Comparison of ENCODE assay signal across 19 cellular contexts in genomic region chr15:57134877-57135276, GRCh38.
DNase-seq lines count a peak whose midpoint lies in the region; ATAC-seq, FAIRE-seq and TF ChIP-seq lines count a peak whose summit lies in the region.
"Had no signal": no experiment of that assay in that cellular context is flagged by ENCODE, and none has a peak within 500 bp of the region (broad histone marks: within the 10 kb centered on the region; RNA-seq: fewer than 3 reads in every experiment).

No MANE protein-coding gene starts in this region.

- ATAC-seq in activated naive CD8-positive, alpha-beta T cell treated with anti-CD3 and anti-CD28 coated beads, Interleukin-2, amount 50 U/mL, for 24 hours, result no peak
- no peak for ATAC-seq in GM18517 (IDR thresholded peaks at IDR 0.05; ENCODE audit: unreplicated experiment)
- ATAC-seq: activated CD8-positive, alpha-beta T cell treated with anti-CD3 and anti-CD28 coated beads, Interleukin-2, amount 10 ng/mL, durations not matched to agents 7 days and 5 days; gastrocnemius medialis; K562 had no signal

- no peaks in the 10 kb centered on the region for H3F3A ChIP-seq in Loucy (ENCODE audit: low read depth)
- H3F3A ChIP-seq in neural cell (ENCODE audit: insufficient read depth, low read length, poor library complexity, severe bottlenecking), result no peaks in the 10 kb centered on the region

- H3K4me3 Mint-ChIP-seq in activated naive CD8-positive, alpha-beta T cell treated with anti-CD3 and anti-CD28 coated beads, Interleukin-2, amount 50 U/mL, for 24 hours, result no peak overlapping the region
- H3K4me3 Mint-ChIP-seq: activated CD8-positive, alpha-beta T cell treated with anti-CD3 and anti-CD28 coated beads, Interleukin-2, amount 10 ng/mL, durations not matched to agents 7 days and 5 days; CD4-positive, CD25-positive, alpha-beta regulatory T cell had no signal

- H3K9me3 ChIP-seq in Loucy (ENCODE audit: insufficient read depth, low read depth, low read length) (no peaks in the 10 kb centered on the region), neural cell (ENCODE audit: low read length) (no peaks in the 10 kb centered on the region)
- H3K9me3 ChIP-seq: gastrocnemius medialis, SJSA1, uterus had no signal

- H3K9ac ChIP-seq in Loucy (ENCODE audit: low read depth, low read length, poor library complexity, severe bottlenecking) (no peak overlapping the region), neural cell (ENCODE audit: low read length) (no peak overlapping the region)

- no peak overlapping the region for H3K27ac Mint-ChIP-seq in activated naive CD8-positive, alpha-beta T cell treated with anti-CD3 and anti-CD28 coated beads, Interleukin-2, amount 50 U/mL, for 24 hours
- H3K27ac Mint-ChIP-seq: activated CD8-positive, alpha-beta T cell treated with anti-CD3 and anti-CD28 coated beads, Interleukin-2, amount 10 ng/mL, durations not matched to agents 7 days and 5 days; activated T-helper 2 cell treated with anti-CD3 and anti-CD28 coated beads, Interferon-gamma antibody, Interleukin-2, Interleukin-4, amounts not matched to agents 10 μg/mL and 5 μg/mL and 100 μg/mL, durations not matched to agents 14 hours and 24 hours and 36 hours; CD4-positive, CD25-positive, alpha-beta regulatory T cell had no signal

- no peak for TF ChIP-seq RAD21 in neural cell (conservative IDR thresholded peaks at IDR 0.05)

- H3K79me2 ChIP-seq in Loucy (ENCODE audit: insufficient read depth, low read length), result peaks cover 14% of the 10 kb centered on the region
- H3K79me2 ChIP-seq in neural cell (replicated peaks; ENCODE audit: insufficient read depth, low read length), result no peaks in the 10 kb centered on the region

- TF ChIP-seq EP300 in neural cell (conservative IDR thresholded peaks at IDR 0.05; ENCODE audit: poor library complexity, severe bottlenecking), result no peak

- FAIRE-seq in GM12892 (lab: Jason Lieb, UNC), result peak; percentile 36
- FAIRE-seq: K562, kidney had no signal

- H2AFZ ChIP-seq in Loucy (ENCODE audit: low read length) (no peak overlapping the region), neural cell (ENCODE audit: low read depth, low read length) (no peak overlapping the region)

- peaks cover 9% of the 10 kb centered on the region for H3K36me3 Mint-ChIP-seq in activated naive CD8-positive, alpha-beta T cell treated with anti-CD3 and anti-CD28 coated beads, Interleukin-2, amount 50 U/mL, for 24 hours (ENCODE audit: low read depth)

- H3K9me2 ChIP-seq in Loucy (replicated peaks; ENCODE audit: low read depth, low read length), result no peaks in the 10 kb centered on the region
- no peaks in the 10 kb centered on the region for H3K9me2 ChIP-seq in neural cell (ENCODE audit: insufficient read depth, low read length)

- TF ChIP-seq CTCF in Loucy (conservative IDR thresholded peaks at IDR 0.05; ENCODE audit: low read length), result no peak
- no peak for TF ChIP-seq CTCF in neural cell (IDR thresholded peaks at IDR 0.05; ENCODE audit: poor library complexity, severe bottlenecking)

- no peak overlapping the region for H3K4me3 ChIP-seq in Loucy (ENCODE audit: low read length, poor library complexity, severe bottlenecking)
- H3K4me3 ChIP-seq in neural cell (ENCODE audit: low read length), result no peak overlapping the region
- H3K4me3 ChIP-seq: gastrocnemius medialis, K562, SJSA1, uterus had no signal

- peaks cover 41% of the 10 kb centered on the region for H3K4me1 ChIP-seq in Loucy (ENCODE audit: insufficient read depth, low read length, poor library complexity, severe bottlenecking)
- H3K4me1 ChIP-seq: uterus had no signal

- H3K4me1 Mint-ChIP-seq in activated naive CD8-positive, alpha-beta T cell treated with anti-CD3 and anti-CD28 coated beads, Interleukin-2, amount 50 U/mL, for 24 hours, result peaks cover 54% of the 10 kb centered on the region

- H3K27ac ChIP-seq in neural cell (ENCODE audit: low read length), result peak overlapping the region; percentile 44
- H3K27ac ChIP-seq: gastrocnemius medialis, SJSA1 had no signal

- H3K36me3 ChIP-seq in Loucy (ENCODE audit: insufficient read depth, low read length), result no peaks in the 10 kb centered on the region
- H3K36me3 ChIP-seq in neural cell (ENCODE audit: insufficient read depth, low read length), result no peaks in the 10 kb centered on the region
- H3K36me3 ChIP-seq: gastrocnemius medialis, SJSA1, uterus had no signal

- no peaks in the 10 kb centered on the region for H3K9me3 Mint-ChIP-seq in activated naive CD8-positive, alpha-beta T cell treated with anti-CD3 and anti-CD28 coated beads, Interleukin-2, amount 50 U/mL, for 24 hours
- H3K9me3 Mint-ChIP-seq: activated T-helper 2 cell treated with anti-CD3 and anti-CD28 coated beads, Interferon-gamma antibody, Interleukin-2, Interleukin-4, amounts not matched to agents 10 μg/mL and 5 μg/mL and 100 μg/mL, durations not matched to agents 14 hours and 24 hours and 36 hours; CD4-positive, CD25-positive, alpha-beta regulatory T cell had no signal

- peaks cover 10% of the 10 kb centered on the region for H4K20me1 ChIP-seq in Loucy (ENCODE audit: insufficient read depth, low read length, poor library complexity, severe bottlenecking)
- H4K20me1 ChIP-seq in neural cell (ENCODE audit: insufficient read depth), result no peaks in the 10 kb centered on the region

- DNase-seq in GM12892 (ENCODE audit: insufficient read length) (no peak), cerebellum (ENCODE audit: low spot score) (peak; percentile 18), COLO829 (ENCODE audit: low spot score) (no peak)
- DNase-seq in activated naive CD8-positive, alpha-beta T cell treated with anti-CD3 and anti-CD28 coated beads, Interleukin-2, amount 50 U/mL, for 24 hours, result no peak
- DNase-seq: activated CD8-positive, alpha-beta T cell treated with anti-CD3 and anti-CD28 coated beads, Interleukin-2, amount 10 ng/mL, durations not matched to agents 7 days and 5 days; CD4-positive, CD25-positive, alpha-beta regulatory T cell; effector CD4-positive, alpha-beta T cell; gastrocnemius medialis; GOT3; kidney; NCI-H187; stimulated activated CD4-positive, alpha-beta T cell treated with anti-CD3 and anti-CD28 coated beads, Interleukin-4, amount 100 ng/mL, for 1 hour; uterus had no signal

- no peaks in the 10 kb centered on the region for H3K27me3 Mint-ChIP-seq in activated naive CD8-positive, alpha-beta T cell treated with anti-CD3 and anti-CD28 coated beads, Interleukin-2, amount 50 U/mL, for 24 hours
- H3K27me3 Mint-ChIP-seq: CD4-positive, CD25-positive, alpha-beta regulatory T cell had no signal

- H3K27me3 ChIP-seq in Loucy (ENCODE audit: insufficient read depth, low read length, poor library complexity, severe bottlenecking) (no peaks in the 10 kb centered on the region), neural cell (ENCODE audit: insufficient read depth, low read depth, low read length) (no peaks in the 10 kb centered on the region)
- H3K27me3 ChIP-seq: gastrocnemius medialis, SJSA1, uterus had no signal

- no peak for TF ChIP-seq POLR2A in GM12892 (IDR thresholded peaks at IDR 0.05; ENCODE audit: low read depth, low read length)

- H3K4me2 ChIP-seq in Loucy (ENCODE audit: low read depth, low read length, poor library complexity, severe bottlenecking), result peak overlapping the region; percentile 17
- peak overlapping the region; percentile 5 for H3K4me2 ChIP-seq in neural cell (ENCODE audit: low read length)

TF ChIP-seq in neural cell, 6 proteins besides CTCF, POLR2A, EP300 and RAD21:
- TF ChIP-seq REST (IDR thresholded peaks at IDR 0.05; ENCODE audit: borderline replicate concordance), result no peak
- no peak for TF ChIP-seq TAF1 (IDR thresholded peaks at IDR 0.05; ENCODE audit: low read depth)
- TF ChIP-seq SMC3 (conservative IDR thresholded peaks at IDR 0.05; ENCODE audit: poor library complexity), result no peak
- no peak for TF ChIP-seq MXI1 (conservative IDR thresholded peaks at IDR 0.05; ENCODE audit: poor library complexity, severe bottlenecking)
- no peak for TF ChIP-seq EZH2 (IDR thresholded peaks at IDR 0.05; ENCODE audit: borderline replicate concordance, insufficient read depth, low read length, poor library complexity, severe bottlenecking)
- no peak for TF ChIP-seq POLR2AphosphoS5 (IDR thresholded peaks at IDR 0.05)
